3 cellular contexts compared by ENCODE assay signal in the genomic region with DNA sequence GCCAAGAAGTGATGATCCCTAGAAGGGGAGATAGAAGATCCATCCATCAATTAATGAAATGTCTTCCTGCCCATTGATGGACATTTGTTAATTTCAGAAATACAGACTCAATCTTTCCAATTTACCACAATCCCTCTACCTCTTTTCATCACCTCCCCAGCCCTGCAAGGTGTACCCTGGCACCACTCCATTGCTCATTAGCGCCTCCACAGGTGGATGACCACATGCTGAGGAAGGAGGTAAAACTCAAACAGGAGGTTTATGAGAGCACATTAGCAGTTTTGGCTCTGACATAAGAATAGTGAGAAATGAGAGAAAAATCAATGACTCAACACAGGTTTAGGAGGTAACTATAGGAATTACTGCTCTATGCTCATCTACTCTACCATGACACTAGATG.
TF ChIP-seq lines count a peak whose summit lies in the region.

No MANE protein-coding gene starts in this region.

TF ChIP-seq in SK-N-SH, 30 proteins besides CTCF, POLR2A, EP300 and RAD21 (continued from another document):
- TF ChIP-seq FOXM1 (IDR thresholded peaks at IDR 0.05; ENCODE audit: low read depth) (no peak), RFX5 (IDR thresholded peaks at IDR 0.05; ENCODE audit: low read length) (no peak)
- TF ChIP-seq, protein P1, sequence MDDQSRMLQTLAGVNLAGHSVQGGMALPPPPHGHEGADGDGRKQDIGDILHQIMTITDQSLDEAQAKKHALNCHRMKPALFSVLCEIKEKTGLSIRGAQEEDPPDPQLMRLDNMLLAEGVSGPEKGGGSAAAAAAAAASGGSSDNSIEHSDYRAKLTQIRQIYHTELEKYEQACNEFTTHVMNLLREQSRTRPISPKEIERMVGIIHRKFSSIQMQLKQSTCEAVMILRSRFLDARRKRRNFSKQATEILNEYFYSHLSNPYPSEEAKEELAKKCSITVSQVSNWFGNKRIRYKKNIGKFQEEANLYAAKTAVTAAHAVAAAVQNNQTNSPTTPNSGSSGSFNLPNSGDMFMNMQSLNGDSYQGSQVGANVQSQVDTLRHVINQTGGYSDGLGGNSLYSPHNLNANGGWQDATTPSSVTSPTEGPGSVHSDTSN (IDR thresholded peaks at IDR 0.05), result no peak

TF ChIP-seq in SK-N-SH treated with all-trans-retinoic acid at 6 μM for 48 hours, 23 proteins besides CTCF, POLR2A, EP300 and RAD21 (continued from another document):
- TF ChIP-seq ESRRG (CRISPR knock-in tag; IDR thresholded peaks at IDR 0.05) (no peak), ZFP3 (CRISPR knock-in tag; IDR thresholded peaks at IDR 0.05) (no peak), OSR1 (CRISPR knock-in tag; IDR thresholded peaks at IDR 0.05) (no peak), ISL1 (CRISPR knock-in tag; IDR thresholded peaks at IDR 0.05) (no peak), ARNTL (CRISPR knock-in tag; IDR thresholded peaks at IDR 0.05; ENCODE audit: borderline replicate concordance, low read depth) (no peak), SNAI2 (CRISPR knock-in tag; IDR thresholded peaks at IDR 0.05) (no peak), ZC3H10 (CRISPR knock-in tag; IDR thresholded peaks at IDR 0.05) (no peak), TOX (CRISPR knock-in tag; IDR thresholded peaks at IDR 0.05; ENCODE audit: borderline replicate concordance) (no peak)
- TF ChIP-seq, protein P2, sequence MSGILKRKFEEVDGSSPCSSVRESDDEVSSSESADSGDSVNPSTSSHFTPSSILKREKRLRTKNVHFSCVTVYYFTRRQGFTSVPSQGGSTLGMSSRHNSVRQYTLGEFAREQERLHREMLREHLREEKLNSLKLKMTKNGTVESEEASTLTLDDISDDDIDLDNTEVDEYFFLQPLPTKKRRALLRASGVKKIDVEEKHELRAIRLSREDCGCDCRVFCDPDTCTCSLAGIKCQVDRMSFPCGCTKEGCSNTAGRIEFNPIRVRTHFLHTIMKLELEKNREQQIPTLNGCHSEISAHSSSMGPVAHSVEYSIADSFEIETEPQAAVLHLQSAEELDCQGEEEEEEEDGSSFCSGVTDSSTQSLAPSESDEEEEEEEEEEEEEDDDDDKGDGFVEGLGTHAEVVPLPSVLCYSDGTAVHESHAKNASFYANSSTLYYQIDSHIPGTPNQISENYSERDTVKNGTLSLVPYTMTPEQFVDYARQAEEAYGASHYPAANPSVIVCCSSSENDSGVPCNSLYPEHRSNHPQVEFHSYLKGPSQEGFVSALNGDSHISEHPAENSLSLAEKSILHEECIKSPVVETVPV (CRISPR knock-in tag; IDR thresholded peaks at IDR 0.05), result no peak
- TF ChIP-seq, protein P3, sequence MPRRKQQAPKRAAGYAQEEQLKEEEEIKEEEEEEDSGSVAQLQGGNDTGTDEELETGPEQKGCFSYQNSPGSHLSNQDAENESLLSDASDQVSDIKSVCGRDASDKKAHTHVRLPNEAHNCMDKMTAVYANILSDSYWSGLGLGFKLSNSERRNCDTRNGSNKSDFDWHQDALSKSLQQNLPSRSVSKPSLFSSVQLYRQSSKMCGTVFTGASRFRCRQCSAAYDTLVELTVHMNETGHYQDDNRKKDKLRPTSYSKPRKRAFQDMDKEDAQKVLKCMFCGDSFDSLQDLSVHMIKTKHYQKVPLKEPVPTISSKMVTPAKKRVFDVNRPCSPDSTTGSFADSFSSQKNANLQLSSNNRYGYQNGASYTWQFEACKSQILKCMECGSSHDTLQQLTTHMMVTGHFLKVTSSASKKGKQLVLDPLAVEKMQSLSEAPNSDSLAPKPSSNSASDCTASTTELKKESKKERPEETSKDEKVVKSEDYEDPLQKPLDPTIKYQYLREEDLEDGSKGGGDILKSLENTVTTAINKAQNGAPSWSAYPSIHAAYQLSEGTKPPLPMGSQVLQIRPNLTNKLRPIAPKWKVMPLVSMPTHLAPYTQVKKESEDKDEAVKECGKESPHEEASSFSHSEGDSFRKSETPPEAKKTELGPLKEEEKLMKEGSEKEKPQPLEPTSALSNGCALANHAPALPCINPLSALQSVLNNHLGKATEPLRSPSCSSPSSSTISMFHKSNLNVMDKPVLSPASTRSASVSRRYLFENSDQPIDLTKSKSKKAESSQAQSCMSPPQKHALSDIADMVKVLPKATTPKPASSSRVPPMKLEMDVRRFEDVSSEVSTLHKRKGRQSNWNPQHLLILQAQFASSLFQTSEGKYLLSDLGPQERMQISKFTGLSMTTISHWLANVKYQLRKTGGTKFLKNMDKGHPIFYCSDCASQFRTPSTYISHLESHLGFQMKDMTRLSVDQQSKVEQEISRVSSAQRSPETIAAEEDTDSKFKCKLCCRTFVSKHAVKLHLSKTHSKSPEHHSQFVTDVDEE (CRISPR knock-in tag; IDR thresholded peaks at IDR 0.05), result no peak
TF ChIP-seq in SK-N-SH treated with all-trans-retinoic acid at 6 μM for 48 hours: peak in this region for 0.

TF ChIP-seq in HCT116, 20 proteins besides CTCF, POLR2A, EP300 and RAD21:
- no peak for TF ChIP-seq YY1 (IDR thresholded peaks at IDR 0.05; ENCODE audit: extremely low read depth, insufficient replicate concordance, low read depth, low read length)
- no peak for TF ChIP-seq EZH2phosphoT487 (IDR thresholded peaks at IDR 0.05; ENCODE audit: borderline replicate concordance)
- no peak for TF ChIP-seq TCF7L2 (IDR thresholded peaks at IDR 0.05; ENCODE audit: borderline replicate concordance, extremely low read depth, insufficient read depth, insufficient read length)
TF ChIP-seq in HCT116: peak in this region for 0.
